ENCODE assay signal across 8 cellular contexts in the genomic region with DNA sequence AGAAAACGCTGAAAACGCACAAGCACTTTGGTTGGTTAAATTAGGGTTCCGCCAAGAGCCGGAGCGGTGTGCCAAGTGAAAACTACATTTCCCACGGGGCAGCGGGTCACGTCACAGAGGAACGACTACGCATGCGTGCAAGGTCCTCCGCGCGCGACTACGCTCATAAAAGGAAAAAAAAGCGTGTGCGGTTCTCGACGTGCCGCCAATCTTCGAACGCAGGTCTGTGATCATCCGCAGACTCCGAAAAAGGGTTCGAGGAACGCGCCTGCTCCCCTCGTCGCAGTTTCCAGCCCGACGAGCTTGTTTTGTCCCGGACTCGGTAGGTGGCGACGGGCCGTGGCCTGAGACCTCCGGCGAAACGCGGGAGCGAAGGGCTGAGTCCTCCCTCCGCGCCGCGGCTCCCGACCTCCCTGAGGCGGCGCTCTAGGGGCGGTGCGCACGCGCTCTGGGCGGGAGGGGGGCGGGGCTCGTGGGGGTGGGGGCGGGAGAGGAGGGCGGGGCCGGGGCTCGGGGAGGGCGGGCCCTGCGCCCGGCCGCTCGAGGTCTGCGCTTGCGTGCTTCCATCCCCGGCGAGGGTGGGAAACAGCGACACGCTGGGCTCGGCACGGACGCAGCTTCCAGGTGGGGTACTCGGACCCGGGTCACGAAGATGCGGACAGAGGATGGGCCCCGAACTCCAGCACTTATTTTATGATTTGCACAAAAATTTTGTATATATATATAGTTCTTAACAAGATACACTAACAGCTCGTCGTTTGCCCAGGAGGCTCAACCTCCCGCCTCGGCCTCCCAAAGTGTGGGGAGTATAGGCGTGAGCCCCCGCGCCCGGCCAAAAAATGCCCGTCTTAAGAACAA.
DNase-seq lines count a peak whose midpoint lies in the region; ATAC-seq and TF ChIP-seq lines count a peak whose summit lies in the region.

A gene (plus strand): TSS at position 145 of the 858 bp plus-strand sequence. CDS start 27,150 bp downstream, outside the sequence.

- peak; percentile 81 for DNase-seq in AG09319 (ENCODE audit: extremely low read depth, low read depth)
- peak; percentile 86 for DNase-seq in NCI-H345 treated with DMSO at 0.1 percent for 48 hours (lab: John Stamatoyannopoulos, UW; ENCODE audit: unreplicated experiment)
- peak; percentile 72 to 86 (median 81) for DNase-seq in activated CD4-positive, CD25-positive, alpha-beta regulatory T cell (lab: John Stamatoyannopoulos, UW)
- peak in 60 of 61 donors; percentile 58 to 99 (median 90) for DNase-seq in caudate nucleus (lab: John Stamatoyannopoulos, UW)
- peak; percentile 89 for DNase-seq in iris pigment epithelial cell (ENCODE audit: low read depth)
- DNase-seq in stimulated activated CD4-positive, alpha-beta T cell treated with anti-CD3 and anti-CD28 coated beads, Interleukin-12 subunit alpha, Interleukin-12 subunit beta, amount 100 ng/mL, for 4 hours, result peak; percentile 88

- peak within 1 kb of the TSS; percentile 99 for H3K27ac ChIP-seq in caudate nucleus (ENCODE audit: low read depth, low read length)

- peak; percentile 84 for ATAC-seq in GM18909 (IDR thresholded peaks at IDR 0.05; ENCODE audit: poor library complexity, unreplicated experiment)
- ATAC-seq in HG03175 (IDR thresholded peaks at IDR 0.05; ENCODE audit: unreplicated experiment), result peak; percentile 82

- peak; percentile 24 for TF ChIP-seq CTCF in AG09319 (IDR thresholded peaks at IDR 0.05; ENCODE audit: low read depth, low read length)

Comparison
In these comparisons a context has a peak if more than half of its experiments do, and no peak if none do; other contexts are left out.
1. Peak in every context shown above with its lines: DNase-seq, ATAC-seq and H3K27ac ChIP-seq.